In the genomic region with DNA sequence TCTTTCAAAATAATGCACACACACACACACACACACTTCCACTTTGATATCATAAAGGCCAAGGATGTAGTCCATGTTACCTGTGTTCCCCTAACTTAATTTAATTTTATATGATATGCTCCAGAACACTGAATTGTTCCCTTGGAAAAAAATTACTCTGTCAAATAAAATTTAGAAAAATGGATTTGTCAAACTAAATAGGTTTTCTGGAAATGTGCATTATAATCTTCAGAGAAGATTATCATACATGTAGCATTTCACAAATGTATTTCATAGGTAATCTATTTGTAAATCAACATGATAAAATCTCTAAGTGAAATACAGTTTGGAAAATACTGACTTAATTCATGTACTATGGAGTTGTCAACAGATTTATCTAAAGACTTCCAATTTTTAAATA, we compare ENCODE assay signal across 23 cellular contexts.
"Had no signal": no experiment of that assay in that cellular context is flagged by ENCODE, and none has a peak within 500 bp of the region (broad histone marks: within the 10 kb centered on the region; RNA-seq: fewer than 3 reads in every experiment).

No MANE protein-coding gene starts in this region.

- FAIRE-seq: endothelial cell of umbilical vein, frontal cortex, keratinocyte had no signal

- H3K27ac Mint-ChIP-seq: immature natural killer cell; mesothelial cell of epicardium; naive B cell; naive thymus-derived CD8-positive, alpha-beta T cell had no signal

- H3K4me3 ChIP-seq: coronary artery, dorsolateral prefrontal cortex, esophagus muscularis mucosa, gastroesophageal sphincter, heart left ventricle, left lung, lower lobe of right lung, mucosa of descending colon had no signal

- H3K36me3 ChIP-seq: esophagus muscularis mucosa, gastroesophageal sphincter, heart left ventricle, left lung, lower lobe of right lung had no signal

- H3K36me3 Mint-ChIP-seq: immature natural killer cell; mesothelial cell of epicardium; naive B cell; naive thymus-derived CD8-positive, alpha-beta T cell had no signal

- H3K4me1 Mint-ChIP-seq: immature natural killer cell; mesothelial cell of epicardium; naive thymus-derived CD8-positive, alpha-beta T cell had no signal

- H3K4me1 ChIP-seq: foreskin keratinocyte, heart left ventricle, left lung, lower lobe of right lung had no signal

- H3K4me3 Mint-ChIP-seq: immature natural killer cell; mesothelial cell of epicardium; naive B cell; naive thymus-derived CD8-positive, alpha-beta T cell had no signal

- DNase-seq: dermis blood vessel endothelial cell; dorsolateral prefrontal cortex; effector CD4-positive, alpha-beta T cell; effector memory CD4-positive, alpha-beta T cell; foreskin keratinocyte; heart left ventricle; hippocampal formation; immature natural killer cell; left cardiac atrium; left lung; left ventricle myocardium superior; lower lobe of right lung; mesenchymal stem cell; mucosa of descending colon; naive B cell; naive thymus-derived CD8-positive, alpha-beta T cell had no signal

- ATAC-seq: foreskin keratinocyte; gastroesophageal sphincter; heart left ventricle; left cardiac atrium; left lung; left ventricle myocardium superior; lower lobe of right lung; mucosa of descending colon; naive thymus-derived CD8-positive, alpha-beta T cell had no signal

- H3K27me3 Mint-ChIP-seq: naive B cell; naive thymus-derived CD8-positive, alpha-beta T cell had no signal

- H3K9me3 ChIP-seq: esophagus muscularis mucosa, gastroesophageal sphincter, heart left ventricle, left lung, lower lobe of right lung, mucosa of descending colon had no signal

- H3K27ac ChIP-seq: coronary artery, dorsolateral prefrontal cortex, esophagus muscularis mucosa, foreskin keratinocyte, gastroesophageal sphincter, heart left ventricle, left lung, lower lobe of right lung had no signal

- H3K27me3 ChIP-seq: esophagus muscularis mucosa, foreskin keratinocyte, gastroesophageal sphincter, heart left ventricle, left lung had no signal
